In the genomic region with DNA sequence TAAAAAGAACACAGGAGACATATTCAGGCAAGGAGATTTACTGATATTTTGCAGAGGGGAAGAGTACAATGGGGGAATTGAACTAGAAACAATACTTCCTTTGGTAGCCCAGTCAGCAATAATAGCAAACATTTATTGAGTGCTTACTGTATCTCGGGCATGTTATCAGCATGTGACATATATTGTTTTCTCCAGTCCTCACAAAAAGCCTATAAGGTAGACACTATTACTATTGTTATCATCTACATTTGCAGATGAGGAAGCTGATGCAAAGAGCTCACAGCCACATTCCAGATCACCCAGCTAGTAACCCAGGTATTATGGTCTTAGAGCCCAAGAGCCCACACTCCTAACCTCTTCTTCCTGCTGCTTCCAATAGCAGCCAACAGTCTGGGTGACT, we compare ENCODE assay signal across 19 cellular contexts. TPM values are rescaled to one million over a fixed set of nuclear protein-coding genes. Genes with fewer than 3 reads are reported as not detected.
"Had no signal": no experiment of that assay in that cellular context is flagged by ENCODE, and none has a peak within 500 bp of the region (broad histone marks: within the 10 kb centered on the region; RNA-seq: fewer than 3 reads in every experiment).

No MANE protein-coding gene starts in this region.

- H3K4me1 Mint-ChIP-seq: central memory CD8-positive, alpha-beta T cell; naive thymus-derived CD4-positive, alpha-beta T cell had no signal

- H3K9me3 Mint-ChIP-seq: activated T-cell treated with anti-CD3 and anti-CD28 coated beads, Interleukin-2, amount 50 U/mL, for 24 hours; activated T-helper 2 cell treated with anti-CD3 and anti-CD28 coated beads, Interferon-gamma antibody, Interleukin-2, Interleukin-4, amounts not matched to agents 10 μg/mL and 5 μg/mL and 100 μg/mL, durations not matched to agents 14 hours and 24 hours and 36 hours; central memory CD8-positive, alpha-beta T cell; naive thymus-derived CD4-positive, alpha-beta T cell; neural crest cell had no signal

- H3K27ac ChIP-seq: colonic mucosa, foreskin keratinocyte, SK-N-MC, spleen had no signal

- H3K27ac Mint-ChIP-seq: activated naive CD8-positive, alpha-beta T cell; activated T-cell treated with anti-CD3 and anti-CD28 coated beads, Interleukin-2, amount 50 U/mL, for 24 hours; activated T-helper 2 cell treated with anti-CD3 and anti-CD28 coated beads, Interferon-gamma antibody, Interleukin-2, Interleukin-4, amounts not matched to agents 10 μg/mL and 5 μg/mL and 100 μg/mL, durations not matched to agents 14 hours and 24 hours and 36 hours; naive thymus-derived CD4-positive, alpha-beta T cell; WTC11 had no signal

- H3K36me3 ChIP-seq: adrenal gland, colonic mucosa, spleen had no signal

- H3K27me3 Mint-ChIP-seq: activated T-cell treated with anti-CD3 and anti-CD28 coated beads, Interleukin-2, amount 50 U/mL, for 24 hours; central memory CD8-positive, alpha-beta T cell had no signal

- H3K36me3 Mint-ChIP-seq: activated naive CD8-positive, alpha-beta T cell; naive thymus-derived CD4-positive, alpha-beta T cell; WTC11 had no signal

- H3K4me3 ChIP-seq: adrenal gland, colonic mucosa, SK-N-MC, spleen had no signal

- H3K9me3 ChIP-seq: adrenal gland, colonic mucosa, spleen had no signal

- H3K4me3 Mint-ChIP-seq: activated naive CD8-positive, alpha-beta T cell; activated T-cell treated with anti-CD3 and anti-CD28 coated beads, Interleukin-2, amount 50 U/mL, for 24 hours; central memory CD8-positive, alpha-beta T cell; naive thymus-derived CD4-positive, alpha-beta T cell; neural crest cell; WTC11 had no signal

- H3K4me1 ChIP-seq: colonic mucosa, foreskin keratinocyte had no signal

- ATAC-seq: foreskin keratinocyte; naive thymus-derived CD4-positive, alpha-beta T cell had no signal

- H3K27me3 ChIP-seq: adrenal gland, colonic mucosa, spleen had no signal

- DNase-seq: activated CD4-positive, alpha-beta T cell treated with anti-CD3 and anti-CD28 coated beads, Interleukin-2, amount 50 U/mL, for 4 hours; activated CD8-positive, alpha-beta memory T cell treated with anti-CD3 and anti-CD28 coated beads for 24 hours; activated CD8-positive, alpha-beta memory T cell treated with anti-CD3 and anti-CD28 coated beads, Interleukin-2, amount 50 U/mL, for 4 hours; activated naive CD4-positive, alpha-beta T cell; activated T-cell treated with anti-CD3 and anti-CD28 coated beads, Interleukin-2, amount 50 U/mL, for 24 hours; colonic mucosa; foreskin keratinocyte; left cardiac atrium; naive thymus-derived CD4-positive, alpha-beta T cell; spleen; stimulated activated CD4-positive, alpha-beta T cell treated with anti-CD3 and anti-CD28 coated beads, Interleukin-4, amount 100 ng/mL, for 1 hour; stimulated activated naive CD4-positive, alpha-beta T cell had no signal

RNA-seq across cellular contexts. Expression of a gene that starts 27.9 kb away (rescaled TPM):
- polyA plus RNA-seq: naive thymus-derived CD4-positive, alpha-beta T cell had no signal
